8 cellular contexts compared by ENCODE assay signal in the genomic region with DNA sequence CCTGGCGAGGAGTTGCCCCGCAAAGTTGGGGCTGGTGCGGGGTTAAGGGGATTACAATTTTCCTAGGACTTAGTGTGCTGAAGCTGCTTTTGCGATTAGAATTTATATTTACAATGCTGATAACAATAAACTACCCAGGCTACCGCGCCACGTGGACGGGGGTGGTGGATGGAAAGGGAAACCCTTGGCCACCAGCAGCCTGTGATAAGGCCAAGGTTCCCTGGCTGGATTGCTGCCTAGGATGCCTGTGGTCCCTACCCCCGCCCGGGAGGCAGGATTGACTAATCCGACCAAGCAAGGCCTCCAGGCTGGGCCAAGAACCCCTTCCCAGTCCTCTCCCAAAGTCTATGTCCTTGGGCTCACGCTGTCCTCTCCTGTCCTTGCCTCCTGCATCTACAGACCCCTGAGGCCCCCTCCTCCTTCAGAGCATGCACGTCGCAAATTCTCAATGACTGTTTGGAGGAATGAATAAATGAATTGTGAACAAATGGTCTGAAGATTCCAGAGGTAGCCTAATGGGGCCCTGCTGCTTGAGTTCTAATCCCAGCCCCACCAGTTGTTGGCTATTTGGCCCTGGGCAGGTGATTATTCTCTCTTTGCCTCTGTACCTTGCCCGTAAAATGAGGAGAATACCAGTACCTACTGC. TPM values are rescaled to one million over a fixed set of nuclear protein-coding genes. Genes with fewer than 3 reads are reported as not detected.
DNase-seq lines count a peak whose midpoint lies in the region; ATAC-seq and FAIRE-seq lines count a peak whose summit lies in the region.
"Had no signal": no experiment of that assay in that cellular context is flagged by ENCODE, and none has a peak within 500 bp of the region (broad histone marks: within the 10 kb centered on the region; RNA-seq: fewer than 3 reads in every experiment).

No MANE protein-coding gene starts in this region.

- DNase-seq in OCI-M1 (lab: John Stamatoyannopoulos, UW) = peak; percentile 99
- DNase-seq in urothelium cell line (ENCODE audit: low spot score) = peak; percentile 26
- no peak for DNase-seq in NCI-H1092 treated with DMSO at 0.1 percent for 48 hours (lab: John Stamatoyannopoulos, UW)
- DNase-seq in stimulated activated naive CD8-positive, alpha-beta T cell treated with anti-CD3 and anti-CD28 coated beads, Interleukin-15, Interleukin-2, amounts not matched to agents 100 U/mL and 50 U/mL, for 24 hours = no peak
- DNase-seq: activated T-cell treated with anti-CD3 and anti-CD28 coated beads, Interleukin-2, amount 50 U/mL, for 24 hours had no signal

- no peaks in the 10 kb centered on the region for H3K27me3 ChIP-seq in esophagus (ENCODE audit: control insufficient read depth in 1 of 2, insufficient read depth in 2 of 2, low read length in 2 of 2)
- no peaks in the 10 kb centered on the region for H3K27me3 ChIP-seq in muscle layer of colon (ENCODE audit: control insufficient read depth in 1 of 2, insufficient read depth in 2 of 2, low read length in 2 of 2)

- no peak overlapping the region for H3K9ac ChIP-seq in muscle layer of colon (ENCODE audit: low read length)

- H3K4me1 ChIP-seq in esophagus (ENCODE audit: control insufficient read depth in 2 of 2, insufficient read depth in 2 of 2, low read length in 1 of 2) (peaks cover 4 to 5% of the 10 kb centered on the region in 2 donors), muscle layer of colon (ENCODE audit: insufficient read depth, low read length) (peaks cover 9% of the 10 kb centered on the region)

- H3K36me3 ChIP-seq in esophagus (ENCODE audit: control insufficient read depth in 2 of 2, insufficient read depth in 2 of 2, low read length in 1 of 2) (no peaks in the 10 kb centered on the region), muscle layer of colon (ENCODE audit: insufficient read depth, low read length) (no peaks in the 10 kb centered on the region)

- ATAC-seq in stimulated activated naive CD8-positive, alpha-beta T cell treated with anti-CD3 and anti-CD28 coated beads, Interleukin-15, Interleukin-2, amounts not matched to agents 100 U/mL and 50 U/mL, for 24 hours = no peak
- ATAC-seq in HG03378 (IDR thresholded peaks at IDR 0.05; ENCODE audit: unreplicated experiment) = no peak

- WGBS in esophagus, 2 donors = 20 to 26% methylated on average over 15 of the region's 15 CpGs

- no peaks in the 10 kb centered on the region for H3K9me3 ChIP-seq in esophagus (ENCODE audit: control insufficient read depth in 2 of 2, insufficient read depth in 1 of 2, low read depth in 1 of 2, low read length in 1 of 2)
- no peaks in the 10 kb centered on the region for H3K9me3 ChIP-seq in muscle layer of colon (ENCODE audit: low read length)

- no peak for FAIRE-seq in urothelium cell line (lab: Jason Lieb, UNC)

- peak overlapping the region in 1 of 2 donors; percentile 35 for H3K27ac ChIP-seq in esophagus (ENCODE audit: low read depth in 2 of 2, low read length in 1 of 2)
- H3K27ac ChIP-seq in muscle layer of colon (ENCODE audit: low read depth, low read length) = peak overlapping the region; percentile 90

- peak overlapping the region; percentile 12 to 39 for H3K4me3 ChIP-seq in esophagus (ENCODE audit: low read depth in 1 of 2, low read length in 2 of 2)
- H3K4me3 ChIP-seq in muscle layer of colon (ENCODE audit: low read depth in 1 of 2, low read length in 2 of 2) = peak overlapping the region; percentile 31 to 55

RNA-seq across cellular contexts. Expression of gene CHKA, which starts 7.6 kb away (rescaled TPM):
- polyA plus RNA-seq in esophagus = 1 to 10 TPM; 3.7 to 7.3 TPM

Comparison
In these comparisons a context has a peak if more than half of its experiments do, and no peak if none do; other contexts are left out.
1. DNase-seq: peak in OCI-M1 (single experiment) and urothelium cell line (single experiment); none in NCI-H1092 treated with DMSO at 0.1 percent for 48 hours (single experiment) and stimulated activated naive CD8-positive, alpha-beta T cell treated with anti-CD3 and anti-CD28 coated beads, Interleukin-15, Interleukin-2, amounts not matched to agents 100 U/mL and 50 U/mL, for 24 hours (single experiment).